ENCODE assay signal across 14 cellular contexts in the genomic region with DNA sequence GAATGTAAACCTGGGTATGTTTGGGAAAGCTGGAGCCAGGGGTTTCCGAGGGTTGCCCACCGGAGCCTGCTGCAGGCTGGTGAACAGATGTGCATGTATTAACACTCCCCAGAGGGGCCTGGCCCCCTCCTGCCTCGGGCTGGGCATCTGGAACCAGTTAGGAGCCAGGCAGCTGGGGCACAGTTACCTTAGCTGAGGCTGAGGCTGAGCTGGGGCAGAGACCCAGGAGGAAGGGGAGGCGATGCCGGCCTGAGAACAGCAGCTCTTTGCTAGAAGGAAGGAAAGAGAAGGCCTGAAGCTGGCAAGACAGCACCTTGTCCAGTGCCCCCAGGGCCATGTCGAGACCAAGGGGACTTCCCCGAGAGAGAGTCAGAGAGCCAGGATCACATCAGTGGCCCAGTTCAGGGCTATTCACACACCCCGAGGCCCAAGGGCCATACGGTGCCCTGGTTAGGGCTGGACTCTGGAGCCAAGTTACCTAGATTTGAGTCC.
DNase-seq lines count a peak whose midpoint lies in the region; ATAC-seq, FAIRE-seq and TF ChIP-seq lines count a peak whose summit lies in the region.
"Had no signal": no experiment of that assay in that cellular context is flagged by ENCODE, and none has a peak within 500 bp of the region (broad histone marks: within the 10 kb centered on the region; RNA-seq: fewer than 3 reads in every experiment).

No MANE protein-coding gene starts in this region.

- H3K9me2 ChIP-seq in SK-N-SH, result no peaks in the 10 kb centered on the region

- no peaks in the 10 kb centered on the region for H3K27me3 ChIP-seq in SK-N-SH (ENCODE audit: insufficient read depth)
- H3K27me3 ChIP-seq: SJSA1 had no signal

- no peak overlapping the region for H3K9ac ChIP-seq in SK-N-SH

- CTCF ChIA-PET in A549 (lab: Yijun Ruan, JAX) (interaction anchor here (0.7 to 21.2 kb wide), 6 partner anchors 10 to 330 kb away, joined by 3 to 300 read pairs (median 4); no protein-coding TSS in a partner anchor), SK-N-SH (lab: Yijun Ruan, JAX) (interaction anchor here (0.7 to 11.5 kb wide), 9 partner anchors 14 to 447 kb away, joined by 3 to 107 read pairs (median 7); no protein-coding TSS in a partner anchor)

- no peak for FAIRE-seq in A549 (lab: Jason Lieb, UNC)

- DNase-seq in A549 (ENCODE audit: low read depth in 1 of 2, low spot score in 1 of 2) (no peak), GF-D8 (lab: John Stamatoyannopoulos, UW) (peak; percentile 26), SK-N-SH (peak; percentile 93), mesothelial cell of epicardium (ENCODE audit: low spot score in 2 of 2, unreplicated experiment in 2 of 2) (no peak), SKM-1 (lab: John Stamatoyannopoulos, UW; ENCODE audit: unreplicated experiment) (no peak)
- DNase-seq in NK-92 treated with Interleukin-12 subunit alpha and Interleukin-12 subunit beta, amount 100 ng/mL, for 24 hours (lab: John Stamatoyannopoulos, UW), result no peak
- DNase-seq: Caco-2, DMS53, H9, NCI-H1105 treated with DMSO at 0.1 percent for 48 hours, NCI-H748 treated with DMSO at 0.1 percent for 48 hours had no signal

- H3K27ac ChIP-seq in A549 (peak overlapping the region; percentile 75 to 92), SK-N-SH (ENCODE audit: low read depth in 2 of 2, low read length in 1 of 2) (peak overlapping the region; percentile 28 to 94; a peak in 3 of 4 replicates)
- H3K27ac ChIP-seq: SJSA1 had no signal

- no peaks in the 10 kb centered on the region for H3K27me3 Mint-ChIP-seq in mesothelial cell of epicardium (ENCODE audit: low read depth)

- TF ChIP-seq RAD21 in A549 (conservative IDR thresholded peaks at IDR 0.05 in 1 of 2, IDR thresholded peaks at IDR 0.05 in 1 of 2), result no peak
- TF ChIP-seq RAD21 in SK-N-SH (IDR thresholded peaks at IDR 0.05; ENCODE audit: low read length), result no peak

- H3K27ac Mint-ChIP-seq in mesothelial cell of epicardium, result peak overlapping the region; percentile 53

- no peaks in the 10 kb centered on the region for H3K79me2 ChIP-seq in SK-N-SH (ENCODE audit: insufficient read depth)

- TF ChIP-seq EP300 in A549 (IDR thresholded peaks at IDR 0.05), result no peak
- TF ChIP-seq EP300 in SK-N-SH (IDR thresholded peaks at IDR 0.05; ENCODE audit: borderline replicate concordance in 1 of 2, low read depth in 1 of 2, low read length in 1 of 2), result no peak

- 83% methylated on average over 6 of the region's 9 CpGs for WGBS in A549 (ENCODE audit: missing lambda C conversion rate)
- 9% methylated on average over 4 of the region's 9 CpGs for WGBS in SK-N-SH (ENCODE audit: low lambda C conversion rate)

- POLR2A ChIA-PET in A549 (lab: Yijun Ruan, JAX), result interaction anchor here (0.8 kb wide), 1 partner anchor 155 kb away, joined by 3 read pairs; a partner anchor contains a TSS
- POLR2A ChIA-PET in SK-N-SH (lab: Yijun Ruan, JAX), result interaction anchor here (1.1 to 2.0 kb wide), 3 partner anchors 86 to 257 kb away, joined by 5 to 14 read pairs (median 13); a partner anchor contains a TSS

- peaks cover 3% of the 10 kb centered on the region for H3K9me3 Mint-ChIP-seq in mesothelial cell of epicardium

- H3K9me3 ChIP-seq in A549 (no peaks in the 10 kb centered on the region), SK-N-SH (no peaks in the 10 kb centered on the region)
- H3K9me3 ChIP-seq: Caco-2, SJSA1 had no signal

- H3K4me3 ChIP-seq in A549, result no peak overlapping the region
- no peak overlapping the region for H3K4me3 ChIP-seq in SK-N-SH (ENCODE audit: low read depth in 2 of 2, low read length in 1 of 2)
- H3K4me3 ChIP-seq: SJSA1 had no signal

- H3K4me1 ChIP-seq in A549 (peaks cover 35% of the 10 kb centered on the region), SK-N-SH (ENCODE audit: control insufficient read depth in 1 of 2, insufficient read depth in 2 of 2, low read depth in 1 of 2, low read length in 1 of 2) (peaks cover 17 to 52% of the 10 kb centered on the region in 2 experiments)
- H3K4me1 ChIP-seq: Caco-2 had no signal

- H4K20me1 ChIP-seq in SK-N-SH (ENCODE audit: insufficient read depth), result no peaks in the 10 kb centered on the region

- peaks cover 11% of the 10 kb centered on the region for H3K4me1 Mint-ChIP-seq in mesothelial cell of epicardium

- TF ChIP-seq CTCF in A549 (IDR thresholded peaks at IDR 0.05), result no peak
- no peak for TF ChIP-seq CTCF in SK-N-SH (IDR thresholded peaks at IDR 0.05)
- TF ChIP-seq CTCF in mesothelial cell of epicardium (IDR thresholded peaks at IDR 0.05; ENCODE audit: unreplicated experiment), result no peak

- TF ChIP-seq POLR2A in A549 (IDR thresholded peaks at IDR 0.05; ENCODE audit: low read length), result no peak

- no peak overlapping the region for H3K4me3 Mint-ChIP-seq in mesothelial cell of epicardium
- H3K4me3 Mint-ChIP-seq: H9 had no signal

- ATAC-seq in A549, result peak; percentile 4 to 9; a peak in 2 of 6 replicates
- ATAC-seq in GM18870 (IDR thresholded peaks at IDR 0.05; ENCODE audit: unreplicated experiment), result no peak
- ATAC-seq in GM19455 (IDR thresholded peaks at IDR 0.05; ENCODE audit: unreplicated experiment), result no peak

- no peaks in the 10 kb centered on the region for H3K36me3 Mint-ChIP-seq in mesothelial cell of epicardium

- H3K4me2 ChIP-seq in A549 (peak overlapping the region; percentile 51), SK-N-SH (peak overlapping the region; percentile 54; the same call in 1 of the 2 replicates)

- no peaks in the 10 kb centered on the region for H3K36me3 ChIP-seq in SK-N-SH (replicated peaks in 1 of 2; ENCODE audit: control insufficient read depth in 1 of 2, insufficient read depth in 2 of 2, low read length in 1 of 2)
- H3K36me3 ChIP-seq: SJSA1 had no signal

- no peaks in the 10 kb centered on the region for H3F3A ChIP-seq in SK-N-SH (replicated peaks; ENCODE audit: insufficient read depth)

- 0 out of 2 replicates have a peak overlapping the region, but pooled peaks have one; percentile 9 for H2AFZ ChIP-seq in SK-N-SH (ENCODE audit: low read depth)

TF ChIP-seq in A549, 52 proteins besides CTCF, POLR2A, EP300 and RAD21 (continues in another document):
- no peak for TF ChIP-seq ZC3H11A (IDR thresholded peaks at IDR 0.05)
- no peak for TF ChIP-seq ESRRA (IDR thresholded peaks at IDR 0.05; ENCODE audit: borderline replicate concordance, low read length)
- TF ChIP-seq BHLHE40 (IDR thresholded peaks at IDR 0.05; ENCODE audit: low read depth, low read length), result no peak
- TF ChIP-seq RFX5 (IDR thresholded peaks at IDR 0.05), result no peak
- no peak for TF ChIP-seq ZFP36 (IDR thresholded peaks at IDR 0.05; ENCODE audit: borderline replicate concordance, partially characterized antibody)
- TF ChIP-seq, protein P1, sequence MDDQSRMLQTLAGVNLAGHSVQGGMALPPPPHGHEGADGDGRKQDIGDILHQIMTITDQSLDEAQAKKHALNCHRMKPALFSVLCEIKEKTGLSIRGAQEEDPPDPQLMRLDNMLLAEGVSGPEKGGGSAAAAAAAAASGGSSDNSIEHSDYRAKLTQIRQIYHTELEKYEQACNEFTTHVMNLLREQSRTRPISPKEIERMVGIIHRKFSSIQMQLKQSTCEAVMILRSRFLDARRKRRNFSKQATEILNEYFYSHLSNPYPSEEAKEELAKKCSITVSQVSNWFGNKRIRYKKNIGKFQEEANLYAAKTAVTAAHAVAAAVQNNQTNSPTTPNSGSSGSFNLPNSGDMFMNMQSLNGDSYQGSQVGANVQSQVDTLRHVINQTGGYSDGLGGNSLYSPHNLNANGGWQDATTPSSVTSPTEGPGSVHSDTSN (IDR thresholded peaks at IDR 0.05), result no peak
- no peak for TF ChIP-seq FOSB (CRISPR knock-in tag; IDR thresholded peaks at IDR 0.05)
- no peak for TF ChIP-seq MAZ (IDR thresholded peaks at IDR 0.05; ENCODE audit: borderline replicate concordance, low read depth, low read length)
- TF ChIP-seq JUNB (IDR thresholded peaks at IDR 0.05), result no peak
- TF ChIP-seq RCOR1 (IDR thresholded peaks at IDR 0.05; ENCODE audit: low read depth, low read length), result no peak

TF ChIP-seq in SK-N-SH, 30 proteins besides CTCF, POLR2A, EP300 and RAD21:
- TF ChIP-seq TCF12 (IDR thresholded peaks at IDR 0.05), result peak; percentile 94
- peak; percentile 44; the same call in 1 of the 2 replicates for TF ChIP-seq GATA2 (CRISPR knock-in tag; IDR thresholded peaks at IDR 0.05)
- TF ChIP-seq FOXJ3 (CRISPR knock-in tag; IDR thresholded peaks at IDR 0.05), result peak; percentile 88; the same call in 1 of the 2 replicates
- peak; percentile 66 for TF ChIP-seq RCOR1 (IDR thresholded peaks at IDR 0.05; ENCODE audit: low read length)
- TF ChIP-seq RFX5 (IDR thresholded peaks at IDR 0.05; ENCODE audit: low read length), result no peak
- no peak for TF ChIP-seq YY1 (IDR thresholded peaks at IDR 0.05; ENCODE audit: low read depth)
- 0 out of 2 replicates have a peak, but pooled peaks have one; percentile 17 for TF ChIP-seq POLR2AphosphoS5 (IDR thresholded peaks at IDR 0.05; ENCODE audit: low read depth, low read length)
- no peak for TF ChIP-seq FOSL2 (IDR thresholded peaks at IDR 0.05; ENCODE audit: borderline replicate concordance, low read depth)
- TF ChIP-seq NRF1 (IDR thresholded peaks at IDR 0.05; ENCODE audit: low read depth, low read length), result no peak
- TF ChIP-seq CHD2 (IDR thresholded peaks at IDR 0.05; ENCODE audit: low read length, partially characterized antibody), result peak; percentile 61

Comparison
In these comparisons a context has a peak if more than half of its experiments do, and no peak if none do; other contexts are left out.
1. ATAC-seq: peak in A549 (2 of 2); none in GM18870 (single experiment) and GM19455 (single experiment).
2. DNase-seq: peak in GF-D8 (single experiment) and SK-N-SH (single experiment); none in A549 (0 of 2), mesothelial cell of epicardium (0 of 2), NK-92 treated with Interleukin-12 subunit alpha and Interleukin-12 subunit beta, amount 100 ng/mL, for 24 hours (single experiment) and SKM-1 (single experiment).